Comparison of ENCODE assay signal across 8 cellular contexts in genomic region chr12:55739025-55739378, GRCh38. TPM values are rescaled to one million over a fixed set of nuclear protein-coding genes. Genes with fewer than 3 reads are reported as not detected.
DNase-seq lines count a peak whose midpoint lies in the region; ATAC-seq and TF ChIP-seq lines count a peak whose summit lies in the region.

No MANE protein-coding gene starts in this region.

- no peak overlapping the region for H3K4ac ChIP-seq in trophoblast cell (ENCODE audit: low read depth, low read length)

- no peak overlapping the region for H3K14ac ChIP-seq in trophoblast cell (ENCODE audit: low read length)

- WGBS in trophoblast cell (ENCODE audit: extremely low coverage, insufficient coverage, insufficient read length): no CpG with 5 or more reads among the region's 2 CpGs

- peaks cover 5% of the 10 kb centered on the region for H3K79me1 ChIP-seq in trophoblast cell (ENCODE audit: low read length)

- H3K27me3 ChIP-seq in BE2C: no peaks in the 10 kb centered on the region
- H3K27me3 ChIP-seq in trophoblast cell (ENCODE audit: insufficient read depth, low read length): no peaks in the 10 kb centered on the region

- H2BK12ac ChIP-seq in trophoblast cell (ENCODE audit: low read length): no peak overlapping the region

- no peak overlapping the region for H2BK120ac ChIP-seq in trophoblast cell (ENCODE audit: insufficient read depth, low read length, poor library complexity)

- no peak overlapping the region for H4K8ac ChIP-seq in trophoblast cell (ENCODE audit: low read depth, low read length)

- no peak overlapping the region for H3K23ac ChIP-seq in trophoblast cell (ENCODE audit: low read length)

- H3K27ac ChIP-seq in trophoblast cell (ENCODE audit: low read depth, low read length): no peak overlapping the region

- peak overlapping the region; percentile 82; the same call in 1 of the 2 replicates for H3K4me3 ChIP-seq in BE2C (ENCODE audit: low read depth, low read length)
- H3K4me3 ChIP-seq in HFF-Myc (replicated peaks; ENCODE audit: low read depth, low read length): peak overlapping the region; percentile 50; the same call in 1 of the 2 replicates
- no peak overlapping the region for H3K4me3 ChIP-seq in trophoblast cell (ENCODE audit: low read depth, low read length)

- H2AK5ac ChIP-seq in trophoblast cell (ENCODE audit: low read length): no peak overlapping the region

- H3K36me3 ChIP-seq in BE2C (no peaks in the 10 kb centered on the region), trophoblast cell (ENCODE audit: control insufficient read depth in 1 of 2, insufficient read depth in 2 of 2, low read length in 2 of 2) (no peaks in the 10 kb centered on the region)

- H3K4me1 ChIP-seq in BE2C (peaks cover 14% of the 10 kb centered on the region), trophoblast cell (ENCODE audit: control insufficient read depth in 1 of 2, insufficient read depth in 2 of 2, low read length in 2 of 2) (peaks cover 9 to 18% of the 10 kb centered on the region in 2 experiments)

- no peak overlapping the region for H3K4me2 ChIP-seq in trophoblast cell (ENCODE audit: low read length)

- TF ChIP-seq CTCF in BE2C (IDR thresholded peaks at IDR 0.05; ENCODE audit: low read depth, low read length) (no peak), HFF-Myc (IDR thresholded peaks at IDR 0.05; ENCODE audit: low read depth, low read length, missing control alignments) (no peak)

- H2BK5ac ChIP-seq in trophoblast cell (ENCODE audit: low read depth, low read length, poor library complexity): no peak overlapping the region

- no peaks in the 10 kb centered on the region for H3K9me3 Mint-ChIP-seq in activated naive CD8-positive, alpha-beta T cell treated with anti-CD3 and anti-CD28 coated beads, Interleukin-2, amount 50 U/mL, for 24 hours
- H3K9me3 Mint-ChIP-seq in naive B cell: no peaks in the 10 kb centered on the region

- peaks cover 31% of the 10 kb centered on the region for H3K4me1 Mint-ChIP-seq in activated naive CD8-positive, alpha-beta T cell treated with anti-CD3 and anti-CD28 coated beads, Interleukin-2, amount 50 U/mL, for 24 hours
- peaks cover 21 to 40% (median 25%) of the 10 kb centered on the region in 3 donors for H3K4me1 Mint-ChIP-seq in naive B cell

- no peak overlapping the region for H4K91ac ChIP-seq in trophoblast cell (ENCODE audit: low read depth, low read length)

- H3K4me3 Mint-ChIP-seq in activated naive CD8-positive, alpha-beta T cell treated with anti-CD3 and anti-CD28 coated beads, Interleukin-2, amount 50 U/mL, for 24 hours: peak overlapping the region; percentile 78
- H3K4me3 Mint-ChIP-seq in naive B cell: peak overlapping the region in 7 of 8 donors; percentile 83 to 97 (median 96)

- H3K18ac ChIP-seq in trophoblast cell (ENCODE audit: low read length): no peak overlapping the region

- no peaks in the 10 kb centered on the region for H3K9me3 ChIP-seq in BE2C
- H3K9me3 ChIP-seq in trophoblast cell (ENCODE audit: insufficient read depth, low read depth, low read length): no peaks in the 10 kb centered on the region

- H3K27me3 Mint-ChIP-seq in activated naive CD8-positive, alpha-beta T cell treated with anti-CD3 and anti-CD28 coated beads, Interleukin-2, amount 50 U/mL, for 24 hours: no peaks in the 10 kb centered on the region
- H3K27me3 Mint-ChIP-seq in naive B cell: no peaks in the 10 kb centered on the region

- TF ChIP-seq POLR2A in erythroblast (IDR thresholded peaks at IDR 0.05; ENCODE audit: low read length): no peak

- no peak overlapping the region for H2AFZ ChIP-seq in trophoblast cell (ENCODE audit: insufficient read depth, low read length, poor library complexity)

- H3K36me3 Mint-ChIP-seq in activated naive CD8-positive, alpha-beta T cell treated with anti-CD3 and anti-CD28 coated beads, Interleukin-2, amount 50 U/mL, for 24 hours (ENCODE audit: low read depth): no peaks in the 10 kb centered on the region
- H3K36me3 Mint-ChIP-seq in naive B cell: no peaks in the 10 kb centered on the region

- no peak for DNase-seq in BE2C
- no peak for DNase-seq in HFF-Myc (ENCODE audit: extremely low read depth, low read depth)
- DNase-seq in activated naive CD8-positive, alpha-beta T cell treated with anti-CD3 and anti-CD28 coated beads, Interleukin-2, amount 50 U/mL, for 24 hours: no peak
- no peak for DNase-seq in naive B cell
- no peak for DNase-seq in SW 1271 (lab: John Stamatoyannopoulos, UW)
- no peak for DNase-seq in NCI-H1105 treated with DMSO at 0.1 percent for 48 hours (lab: John Stamatoyannopoulos, UW)
- DNase-seq in trophoblast cell: no peak
- no peak for DNase-seq in erythroblast (lab: John Stamatoyannopoulos, UW)

- H3K9ac ChIP-seq in trophoblast cell (ENCODE audit: low read length): no peak overlapping the region

- ATAC-seq in activated naive CD8-positive, alpha-beta T cell treated with anti-CD3 and anti-CD28 coated beads, Interleukin-2, amount 50 U/mL, for 24 hours: no peak
- ATAC-seq in naive B cell (ENCODE audit: low read depth in 2 of 2): no peak

- no peak overlapping the region for H4K12ac ChIP-seq in trophoblast cell (ENCODE audit: low read depth, low read length)

- H3K79me2 ChIP-seq in trophoblast cell (ENCODE audit: control insufficient read depth, insufficient read depth, low read length, poor library complexity): peaks cover 5% of the 10 kb centered on the region

- H3K27ac Mint-ChIP-seq in activated naive CD8-positive, alpha-beta T cell treated with anti-CD3 and anti-CD28 coated beads, Interleukin-2, amount 50 U/mL, for 24 hours: peak overlapping the region; percentile 86
- H3K27ac Mint-ChIP-seq in naive B cell: peak overlapping the region in 3 of 6 donors; percentile 66 to 96 (median 95)

RNA-seq across cellular contexts. Expression of gene GDF11, which starts 3.9 kb away (rescaled TPM):
- polyA plus RNA-seq in BE2C (2012; ENCODE audit: insufficient read depth, insufficient read length, low read depth): 111 TPM
- 1 to 10 TPM in 3 of 6 donors, under 1 TPM in 3; 0.40 to 1.4 (median 0.83) TPM for polyA plus RNA-seq in naive B cell (ENCODE audit: low read depth in 6 of 6)
- 8.6 and 9.5 TPM in 2 replicates for polyA plus RNA-seq in trophoblast cell (2013)

RNA-seq across cellular contexts. Expression of gene CD63, which starts 10.2 kb away (rescaled TPM):
- polyA plus RNA-seq in BE2C (2012; ENCODE audit: insufficient read depth, insufficient read length, low read depth): 1,347 TPM
- 100 to 1,000 TPM; 115 to 150 (median 142) TPM for polyA plus RNA-seq in naive B cell (ENCODE audit: low read depth in 6 of 6)
- 2,489 and 2,535 TPM in 2 replicates for polyA plus RNA-seq in trophoblast cell (2013)

RNA-seq across cellular contexts. Expression of gene RDH5, which starts 18.8 kb away (rescaled TPM):
- 2.2 TPM for polyA plus RNA-seq in BE2C (2012; ENCODE audit: insufficient read depth, insufficient read length, low read depth)
- 1 to 10 TPM in 3 of 6 donors, under 1 TPM in 2, not detected in 1; 0.61 to 3.1 (median 1.3) TPM for polyA plus RNA-seq in naive B cell (ENCODE audit: low read depth in 6 of 6)
- polyA plus RNA-seq in trophoblast cell (2013): 0.81 and 1.4 TPM in 2 replicates

RNA-seq across cellular contexts. Expression of gene BLOC1S1, which starts 23.2 kb away (rescaled TPM):
- 146 TPM for polyA plus RNA-seq in BE2C (2012; ENCODE audit: insufficient read depth, insufficient read length, low read depth)
- 100 to 1,000 TPM; 152 to 259 (median 180) TPM for polyA plus RNA-seq in naive B cell (ENCODE audit: low read depth in 6 of 6)
- 47.3 and 48.7 TPM in 2 replicates for polyA plus RNA-seq in trophoblast cell (2013)

RNA-seq across cellular contexts. Expression of gene ITGA7, which starts 31.3 kb away (rescaled TPM):
- polyA plus RNA-seq in BE2C (2012; ENCODE audit: insufficient read depth, insufficient read length, low read depth): 3.1 TPM
- polyA plus RNA-seq in naive B cell (ENCODE audit: low read depth in 6 of 6): under 1 TPM in 2 of 6 donors, not detected in 4; 0.14 to 0.36 TPM
- 0.92 and 1.1 TPM in 2 replicates for polyA plus RNA-seq in trophoblast cell (2013)
